In the genomic region with DNA sequence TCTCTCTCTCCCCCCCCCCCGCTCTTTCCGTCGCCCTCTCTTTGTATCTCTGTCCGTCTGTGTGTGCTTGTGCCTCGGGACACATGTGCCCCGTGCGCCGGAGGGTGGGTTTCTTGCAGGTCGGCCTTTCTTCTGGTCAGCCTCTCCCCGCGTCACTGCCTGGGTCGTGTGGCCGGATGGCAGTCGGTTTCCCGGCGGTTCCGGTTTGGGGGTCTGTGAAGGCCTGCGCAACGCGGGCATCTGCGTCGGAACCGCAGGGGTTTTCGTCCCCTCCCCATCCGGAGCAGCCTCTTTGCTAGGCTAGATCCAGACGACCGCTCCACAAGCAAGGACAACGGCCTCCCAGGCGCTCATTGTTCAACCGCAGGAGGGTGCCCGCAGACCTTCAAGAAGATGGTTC, we compare ENCODE assay signal across 8 cellular contexts.
DNase-seq lines count a peak whose midpoint lies in the region; ATAC-seq, FAIRE-seq and TF ChIP-seq lines count a peak whose summit lies in the region.
"Not testable (repeated sequence)": the region's sequence is repeated elsewhere in the genome, so short reads cannot be mapped to it uniquely, and the experiment has no call there.

No MANE protein-coding gene starts in this region.

- H3K36me3 Mint-ChIP-seq in CD14-positive monocyte, result not testable (repeated sequence)

- not testable (repeated sequence) for H3K36me3 ChIP-seq in colonic mucosa, lower lobe of right lung, pancreas

- H3K27ac Mint-ChIP-seq in CD14-positive monocyte, result not testable (repeated sequence)

- not testable (repeated sequence) for TF ChIP-seq CTCF in CD14-positive monocyte (IDR thresholded peaks at IDR 0.05); colonic mucosa (IDR thresholded peaks at IDR 0.05); lower lobe of right lung (IDR thresholded peaks at IDR 0.05); pancreas (IDR thresholded peaks at IDR 0.05)

- not testable (repeated sequence) for H3K4me3 ChIP-seq in colonic mucosa, lower lobe of right lung, pancreas

- not testable (repeated sequence) for H3K9ac ChIP-seq in colonic mucosa (ENCODE audit: low read depth in 2 of 2, low read length in 2 of 2)

- not testable (repeated sequence) for H3K9me3 ChIP-seq in colonic mucosa, lower lobe of right lung, pancreas

- H3K27me3 Mint-ChIP-seq in CD14-positive monocyte (ENCODE audit: low read depth in 3 of 3), result not testable (repeated sequence)

- H3K27ac ChIP-seq in colonic mucosa, lower lobe of right lung, pancreas: not testable (repeated sequence)

- not testable (repeated sequence) for FAIRE-seq in pancreas (lab: Jason Lieb, UNC)

- not testable (repeated sequence) for H3K4me1 Mint-ChIP-seq in CD14-positive monocyte

- H3K4me3 Mint-ChIP-seq in CD14-positive monocyte, result not testable (repeated sequence)

- H3K4me1 ChIP-seq in colonic mucosa, lower lobe of right lung, pancreas: not testable (repeated sequence)

- H3K9me3 Mint-ChIP-seq in CD14-positive monocyte, result not testable (repeated sequence)

- peak; percentile 81 for DNase-seq in CD14-positive monocyte (ENCODE audit: low spot score)
- DNase-seq in activated CD4-positive, alpha-beta T cell treated with anti-CD3 and anti-CD28 coated beads for 1 hour, result peak; percentile 41
- peak; percentile 77 for DNase-seq in activated effector memory CD4-positive, alpha-beta T cell treated with anti-CD3 and anti-CD28 coated beads, Interleukin-2, amount 50 U/mL, for 16 hours
- DNase-seq in colonic mucosa, result peak; percentile 48
- DNase-seq in left cardiac atrium, result peak; percentile 55
- peak; percentile 80 for DNase-seq in lower lobe of right lung
- DNase-seq in pancreas, result peak in 4 of 6 donors; percentile 49 to 73 (median 62)
- peak; percentile 25 for DNase-seq in stimulated activated CD8-positive, alpha-beta memory T cell treated with anti-CD3 and anti-CD28 coated beads, Interleukin-4, amount 100 ng/mL, for 48 hours

- 92 to 96% methylated on average over 9 to 22 of the region's 31 CpGs for WGBS in pancreas, 2 donors

- H3K27me3 ChIP-seq in colonic mucosa; lower lobe of right lung (ENCODE audit: low read depth); pancreas: not testable (repeated sequence)

- intact Hi-C loops in CD14-positive monocyte (cut with micrococcal nuclease); colonic mucosa (cut with DNase I); left cardiac atrium (cut with DNase I); lower lobe of right lung (cut with DNase I); pancreas (cut with DNase I): not testable (repeated sequence)

- not testable (repeated sequence) for ATAC-seq in left cardiac atrium, lower lobe of right lung, pancreas

Comparison
In these comparisons a context has a peak if more than half of its experiments do, and no peak if none do; other contexts are left out.
1. DNase-seq: peak in every context shown above with its lines; median percentile 81 in CD14-positive monocyte; 80 in lower lobe of right lung; 77 in activated effector memory CD4-positive, alpha-beta T cell treated with anti-CD3 and anti-CD28 coated beads, Interleukin-2, amount 50 U/mL, for 16 hours; 62 in pancreas; 55 in left cardiac atrium; 48 in colonic mucosa; 41 in activated CD4-positive, alpha-beta T cell treated with anti-CD3 and anti-CD28 coated beads for 1 hour; 25 in stimulated activated CD8-positive, alpha-beta memory T cell treated with anti-CD3 and anti-CD28 coated beads, Interleukin-4, amount 100 ng/mL, for 48 hours.